ENCODE assay signal across 2 cellular contexts in the genomic region with DNA sequence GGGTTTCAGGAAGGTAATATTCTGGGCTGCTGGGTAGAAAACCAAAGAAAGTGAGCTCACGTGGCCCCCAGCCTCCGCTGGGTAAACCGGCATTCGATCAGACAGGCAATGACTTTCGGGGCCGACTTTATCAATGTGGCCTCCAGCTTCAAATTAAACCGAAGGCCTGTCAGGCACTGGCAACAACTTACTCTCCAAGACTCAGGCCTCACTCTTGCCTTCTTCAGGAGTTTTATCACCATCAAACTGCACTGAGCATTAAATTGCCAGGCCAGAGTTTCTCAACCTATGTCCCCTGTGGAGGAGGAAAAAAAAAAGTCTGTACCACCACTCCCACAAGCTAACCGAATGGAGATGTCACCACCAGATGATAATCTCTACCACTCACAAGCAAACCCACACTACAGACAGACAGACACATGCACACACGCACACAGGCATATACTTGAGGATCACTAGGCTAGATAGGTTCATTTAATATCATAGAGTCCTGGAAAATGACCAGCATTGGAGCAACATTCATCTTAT.
TF ChIP-seq lines count a peak whose summit lies in the region.

No MANE protein-coding gene starts in this region.

TF ChIP-seq in SK-N-SH, 30 proteins besides CTCF, POLR2A, EP300 and RAD21 (continued from another document):
- TF ChIP-seq, protein P1, sequence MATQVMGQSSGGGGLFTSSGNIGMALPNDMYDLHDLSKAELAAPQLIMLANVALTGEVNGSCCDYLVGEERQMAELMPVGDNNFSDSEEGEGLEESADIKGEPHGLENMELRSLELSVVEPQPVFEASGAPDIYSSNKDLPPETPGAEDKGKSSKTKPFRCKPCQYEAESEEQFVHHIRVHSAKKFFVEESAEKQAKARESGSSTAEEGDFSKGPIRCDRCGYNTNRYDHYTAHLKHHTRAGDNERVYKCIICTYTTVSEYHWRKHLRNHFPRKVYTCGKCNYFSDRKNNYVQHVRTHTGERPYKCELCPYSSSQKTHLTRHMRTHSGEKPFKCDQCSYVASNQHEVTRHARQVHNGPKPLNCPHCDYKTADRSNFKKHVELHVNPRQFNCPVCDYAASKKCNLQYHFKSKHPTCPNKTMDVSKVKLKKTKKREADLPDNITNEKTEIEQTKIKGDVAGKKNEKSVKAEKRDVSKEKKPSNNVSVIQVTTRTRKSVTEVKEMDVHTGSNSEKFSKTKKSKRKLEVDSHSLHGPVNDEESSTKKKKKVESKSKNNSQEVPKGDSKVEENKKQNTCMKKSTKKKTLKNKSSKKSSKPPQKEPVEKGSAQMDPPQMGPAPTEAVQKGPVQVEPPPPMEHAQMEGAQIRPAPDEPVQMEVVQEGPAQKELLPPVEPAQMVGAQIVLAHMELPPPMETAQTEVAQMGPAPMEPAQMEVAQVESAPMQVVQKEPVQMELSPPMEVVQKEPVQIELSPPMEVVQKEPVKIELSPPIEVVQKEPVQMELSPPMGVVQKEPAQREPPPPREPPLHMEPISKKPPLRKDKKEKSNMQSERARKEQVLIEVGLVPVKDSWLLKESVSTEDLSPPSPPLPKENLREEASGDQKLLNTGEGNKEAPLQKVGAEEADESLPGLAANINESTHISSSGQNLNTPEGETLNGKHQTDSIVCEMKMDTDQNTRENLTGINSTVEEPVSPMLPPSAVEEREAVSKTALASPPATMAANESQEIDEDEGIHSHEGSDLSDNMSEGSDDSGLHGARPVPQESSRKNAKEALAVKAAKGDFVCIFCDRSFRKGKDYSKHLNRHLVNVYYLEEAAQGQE (IDR thresholded peaks at IDR 0.05; ENCODE audit: low read depth, low read length) = no peak
- TF ChIP-seq, protein P2, sequence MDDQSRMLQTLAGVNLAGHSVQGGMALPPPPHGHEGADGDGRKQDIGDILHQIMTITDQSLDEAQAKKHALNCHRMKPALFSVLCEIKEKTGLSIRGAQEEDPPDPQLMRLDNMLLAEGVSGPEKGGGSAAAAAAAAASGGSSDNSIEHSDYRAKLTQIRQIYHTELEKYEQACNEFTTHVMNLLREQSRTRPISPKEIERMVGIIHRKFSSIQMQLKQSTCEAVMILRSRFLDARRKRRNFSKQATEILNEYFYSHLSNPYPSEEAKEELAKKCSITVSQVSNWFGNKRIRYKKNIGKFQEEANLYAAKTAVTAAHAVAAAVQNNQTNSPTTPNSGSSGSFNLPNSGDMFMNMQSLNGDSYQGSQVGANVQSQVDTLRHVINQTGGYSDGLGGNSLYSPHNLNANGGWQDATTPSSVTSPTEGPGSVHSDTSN (IDR thresholded peaks at IDR 0.05) = no peak
- TF ChIP-seq, protein P3, sequence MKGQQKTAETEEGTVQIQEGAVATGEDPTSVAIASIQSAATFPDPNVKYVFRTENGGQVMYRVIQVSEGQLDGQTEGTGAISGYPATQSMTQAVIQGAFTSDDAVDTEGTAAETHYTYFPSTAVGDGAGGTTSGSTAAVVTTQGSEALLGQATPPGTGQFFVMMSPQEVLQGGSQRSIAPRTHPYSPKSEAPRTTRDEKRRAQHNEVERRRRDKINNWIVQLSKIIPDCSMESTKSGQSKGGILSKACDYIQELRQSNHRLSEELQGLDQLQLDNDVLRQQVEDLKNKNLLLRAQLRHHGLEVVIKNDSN (IDR thresholded peaks at IDR 0.05; ENCODE audit: borderline replicate concordance, low read depth) = no peak

TF ChIP-seq in SK-N-SH treated with all-trans-retinoic acid at 6 μM for 48 hours, 23 proteins besides CTCF, POLR2A, EP300 and RAD21 (continued from another document):
- TF ChIP-seq, protein P4, sequence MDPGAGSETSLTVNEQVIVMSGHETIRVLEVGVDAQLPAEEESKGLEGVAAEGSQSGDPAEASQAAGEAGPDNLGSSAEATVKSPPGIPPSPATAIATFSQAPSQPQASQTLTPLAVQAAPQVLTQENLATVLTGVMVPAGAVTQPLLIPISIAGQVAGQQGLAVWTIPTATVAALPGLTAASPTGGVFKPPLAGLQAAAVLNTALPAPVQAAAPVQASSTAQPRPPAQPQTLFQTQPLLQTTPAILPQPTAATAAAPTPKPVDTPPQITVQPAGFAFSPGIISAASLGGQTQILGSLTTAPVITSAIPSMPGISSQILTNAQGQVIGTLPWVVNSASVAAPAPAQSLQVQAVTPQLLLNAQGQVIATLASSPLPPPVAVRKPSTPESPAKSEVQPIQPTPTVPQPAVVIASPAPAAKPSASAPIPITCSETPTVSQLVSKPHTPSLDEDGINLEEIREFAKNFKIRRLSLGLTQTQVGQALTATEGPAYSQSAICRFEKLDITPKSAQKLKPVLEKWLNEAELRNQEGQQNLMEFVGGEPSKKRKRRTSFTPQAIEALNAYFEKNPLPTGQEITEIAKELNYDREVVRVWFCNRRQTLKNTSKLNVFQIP (CRISPR knock-in tag; IDR thresholded peaks at IDR 0.05; ENCODE audit: borderline replicate concordance, low read depth) = no peak
- TF ChIP-seq, protein P5, sequence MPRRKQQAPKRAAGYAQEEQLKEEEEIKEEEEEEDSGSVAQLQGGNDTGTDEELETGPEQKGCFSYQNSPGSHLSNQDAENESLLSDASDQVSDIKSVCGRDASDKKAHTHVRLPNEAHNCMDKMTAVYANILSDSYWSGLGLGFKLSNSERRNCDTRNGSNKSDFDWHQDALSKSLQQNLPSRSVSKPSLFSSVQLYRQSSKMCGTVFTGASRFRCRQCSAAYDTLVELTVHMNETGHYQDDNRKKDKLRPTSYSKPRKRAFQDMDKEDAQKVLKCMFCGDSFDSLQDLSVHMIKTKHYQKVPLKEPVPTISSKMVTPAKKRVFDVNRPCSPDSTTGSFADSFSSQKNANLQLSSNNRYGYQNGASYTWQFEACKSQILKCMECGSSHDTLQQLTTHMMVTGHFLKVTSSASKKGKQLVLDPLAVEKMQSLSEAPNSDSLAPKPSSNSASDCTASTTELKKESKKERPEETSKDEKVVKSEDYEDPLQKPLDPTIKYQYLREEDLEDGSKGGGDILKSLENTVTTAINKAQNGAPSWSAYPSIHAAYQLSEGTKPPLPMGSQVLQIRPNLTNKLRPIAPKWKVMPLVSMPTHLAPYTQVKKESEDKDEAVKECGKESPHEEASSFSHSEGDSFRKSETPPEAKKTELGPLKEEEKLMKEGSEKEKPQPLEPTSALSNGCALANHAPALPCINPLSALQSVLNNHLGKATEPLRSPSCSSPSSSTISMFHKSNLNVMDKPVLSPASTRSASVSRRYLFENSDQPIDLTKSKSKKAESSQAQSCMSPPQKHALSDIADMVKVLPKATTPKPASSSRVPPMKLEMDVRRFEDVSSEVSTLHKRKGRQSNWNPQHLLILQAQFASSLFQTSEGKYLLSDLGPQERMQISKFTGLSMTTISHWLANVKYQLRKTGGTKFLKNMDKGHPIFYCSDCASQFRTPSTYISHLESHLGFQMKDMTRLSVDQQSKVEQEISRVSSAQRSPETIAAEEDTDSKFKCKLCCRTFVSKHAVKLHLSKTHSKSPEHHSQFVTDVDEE (CRISPR knock-in tag; IDR thresholded peaks at IDR 0.05) = no peak
- no peak for TF ChIP-seq ZNF70 (CRISPR knock-in tag; IDR thresholded peaks at IDR 0.05)
- TF ChIP-seq PPARA (CRISPR knock-in tag; IDR thresholded peaks at IDR 0.05; ENCODE audit: borderline replicate concordance) = no peak
- TF ChIP-seq TOX (CRISPR knock-in tag; IDR thresholded peaks at IDR 0.05; ENCODE audit: borderline replicate concordance) = no peak
- TF ChIP-seq, protein P6, sequence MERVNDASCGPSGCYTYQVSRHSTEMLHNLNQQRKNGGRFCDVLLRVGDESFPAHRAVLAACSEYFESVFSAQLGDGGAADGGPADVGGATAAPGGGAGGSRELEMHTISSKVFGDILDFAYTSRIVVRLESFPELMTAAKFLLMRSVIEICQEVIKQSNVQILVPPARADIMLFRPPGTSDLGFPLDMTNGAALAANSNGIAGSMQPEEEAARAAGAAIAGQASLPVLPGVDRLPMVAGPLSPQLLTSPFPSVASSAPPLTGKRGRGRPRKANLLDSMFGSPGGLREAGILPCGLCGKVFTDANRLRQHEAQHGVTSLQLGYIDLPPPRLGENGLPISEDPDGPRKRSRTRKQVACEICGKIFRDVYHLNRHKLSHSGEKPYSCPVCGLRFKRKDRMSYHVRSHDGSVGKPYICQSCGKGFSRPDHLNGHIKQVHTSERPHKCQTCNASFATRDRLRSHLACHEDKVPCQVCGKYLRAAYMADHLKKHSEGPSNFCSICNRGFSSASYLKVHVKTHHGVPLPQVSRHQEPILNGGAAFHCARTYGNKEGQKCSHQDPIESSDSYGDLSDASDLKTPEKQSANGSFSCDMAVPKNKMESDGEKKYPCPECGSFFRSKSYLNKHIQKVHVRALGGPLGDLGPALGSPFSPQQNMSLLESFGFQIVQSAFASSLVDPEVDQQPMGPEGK (CRISPR knock-in tag; IDR thresholded peaks at IDR 0.05; ENCODE audit: borderline replicate concordance) = no peak
- TF ChIP-seq RARB (CRISPR knock-in tag; IDR thresholded peaks at IDR 0.05) = no peak
- no peak for TF ChIP-seq BACH2 (CRISPR knock-in tag; IDR thresholded peaks at IDR 0.05; ENCODE audit: borderline replicate concordance)
TF ChIP-seq in SK-N-SH treated with all-trans-retinoic acid at 6 μM for 48 hours: peak in this region for 0.
